Comparison of ENCODE assay signal across 14 cellular contexts in genomic region chr5:146765089-146765832, GRCh38.
"Had no signal": no experiment of that assay in that cellular context is flagged by ENCODE, and none has a peak within 500 bp of the region (broad histone marks: within the 10 kb centered on the region; RNA-seq: fewer than 3 reads in every experiment).

No MANE protein-coding gene starts in this region.

- H3K27me3 ChIP-seq: cardiac muscle cell, dorsolateral prefrontal cortex, pancreas, thyroid gland had no signal

- H3K4me1 ChIP-seq: gastroesophageal sphincter, pancreas had no signal

- H3K4me3 ChIP-seq: cardiac muscle cell, dorsolateral prefrontal cortex, gastroesophageal sphincter, lung, pancreas, thyroid gland had no signal

- ATAC-seq: gastroesophageal sphincter, pancreas, sciatic nerve had no signal

- H3K27ac ChIP-seq: cardiac muscle cell, gastroesophageal sphincter, pancreas, thyroid gland had no signal

- DNase-seq: activated CD4-positive, alpha-beta T cell treated with anti-CD3 and anti-CD28 coated beads, Interleukin-2, amount 50 U/mL, for 48 hours; activated CD4-positive, CD25-positive, alpha-beta regulatory T cell treated with anti-CD3 and anti-CD28 coated beads, Interleukin-2, amount 50 U/mL, for 72 hours; dorsolateral prefrontal cortex; erythroblast; midbrain; pancreas; stimulated activated CD4-positive, alpha-beta T cell treated with anti-CD3 and anti-CD28 coated beads, Interleukin-1b, Interleukin-23, amount 100 ng/mL, for 48 hours; T-helper 9 cell; thyroid gland had no signal

- H3K9me3 ChIP-seq: gastroesophageal sphincter, pancreas, thyroid gland had no signal

- H3K36me3 ChIP-seq: cardiac muscle cell, gastroesophageal sphincter, pancreas, thyroid gland had no signal

- FAIRE-seq: islet of Langerhans, pancreas had no signal
